1 cellular context compared by ENCODE assay signal in the genomic region with DNA sequence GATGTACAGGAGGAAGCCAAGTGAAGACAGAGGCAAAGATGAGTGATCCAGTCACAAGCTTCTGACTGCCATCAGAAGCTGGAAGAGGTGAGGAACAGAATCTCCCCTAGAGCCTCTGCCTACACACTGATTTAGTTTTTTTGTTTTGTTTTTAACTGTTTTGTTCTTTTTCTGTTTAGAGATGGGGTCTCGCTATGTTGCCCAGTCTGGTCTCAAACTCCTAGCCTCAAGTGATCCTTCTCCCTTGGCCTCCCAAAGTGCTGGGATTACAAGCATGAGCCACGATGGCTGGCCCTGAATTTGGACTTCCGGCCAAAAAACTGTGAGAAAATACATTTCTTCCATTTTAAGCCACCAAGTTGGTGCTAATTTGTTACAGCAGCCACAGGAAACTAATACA.
TF ChIP-seq lines count a peak whose summit lies in the region.

No MANE protein-coding gene starts in this region.

TF ChIP-seq in GM23338, 12 proteins besides CTCF, POLR2A, EP300 and RAD21 (continued from another document):
- TF ChIP-seq, protein P1, sequence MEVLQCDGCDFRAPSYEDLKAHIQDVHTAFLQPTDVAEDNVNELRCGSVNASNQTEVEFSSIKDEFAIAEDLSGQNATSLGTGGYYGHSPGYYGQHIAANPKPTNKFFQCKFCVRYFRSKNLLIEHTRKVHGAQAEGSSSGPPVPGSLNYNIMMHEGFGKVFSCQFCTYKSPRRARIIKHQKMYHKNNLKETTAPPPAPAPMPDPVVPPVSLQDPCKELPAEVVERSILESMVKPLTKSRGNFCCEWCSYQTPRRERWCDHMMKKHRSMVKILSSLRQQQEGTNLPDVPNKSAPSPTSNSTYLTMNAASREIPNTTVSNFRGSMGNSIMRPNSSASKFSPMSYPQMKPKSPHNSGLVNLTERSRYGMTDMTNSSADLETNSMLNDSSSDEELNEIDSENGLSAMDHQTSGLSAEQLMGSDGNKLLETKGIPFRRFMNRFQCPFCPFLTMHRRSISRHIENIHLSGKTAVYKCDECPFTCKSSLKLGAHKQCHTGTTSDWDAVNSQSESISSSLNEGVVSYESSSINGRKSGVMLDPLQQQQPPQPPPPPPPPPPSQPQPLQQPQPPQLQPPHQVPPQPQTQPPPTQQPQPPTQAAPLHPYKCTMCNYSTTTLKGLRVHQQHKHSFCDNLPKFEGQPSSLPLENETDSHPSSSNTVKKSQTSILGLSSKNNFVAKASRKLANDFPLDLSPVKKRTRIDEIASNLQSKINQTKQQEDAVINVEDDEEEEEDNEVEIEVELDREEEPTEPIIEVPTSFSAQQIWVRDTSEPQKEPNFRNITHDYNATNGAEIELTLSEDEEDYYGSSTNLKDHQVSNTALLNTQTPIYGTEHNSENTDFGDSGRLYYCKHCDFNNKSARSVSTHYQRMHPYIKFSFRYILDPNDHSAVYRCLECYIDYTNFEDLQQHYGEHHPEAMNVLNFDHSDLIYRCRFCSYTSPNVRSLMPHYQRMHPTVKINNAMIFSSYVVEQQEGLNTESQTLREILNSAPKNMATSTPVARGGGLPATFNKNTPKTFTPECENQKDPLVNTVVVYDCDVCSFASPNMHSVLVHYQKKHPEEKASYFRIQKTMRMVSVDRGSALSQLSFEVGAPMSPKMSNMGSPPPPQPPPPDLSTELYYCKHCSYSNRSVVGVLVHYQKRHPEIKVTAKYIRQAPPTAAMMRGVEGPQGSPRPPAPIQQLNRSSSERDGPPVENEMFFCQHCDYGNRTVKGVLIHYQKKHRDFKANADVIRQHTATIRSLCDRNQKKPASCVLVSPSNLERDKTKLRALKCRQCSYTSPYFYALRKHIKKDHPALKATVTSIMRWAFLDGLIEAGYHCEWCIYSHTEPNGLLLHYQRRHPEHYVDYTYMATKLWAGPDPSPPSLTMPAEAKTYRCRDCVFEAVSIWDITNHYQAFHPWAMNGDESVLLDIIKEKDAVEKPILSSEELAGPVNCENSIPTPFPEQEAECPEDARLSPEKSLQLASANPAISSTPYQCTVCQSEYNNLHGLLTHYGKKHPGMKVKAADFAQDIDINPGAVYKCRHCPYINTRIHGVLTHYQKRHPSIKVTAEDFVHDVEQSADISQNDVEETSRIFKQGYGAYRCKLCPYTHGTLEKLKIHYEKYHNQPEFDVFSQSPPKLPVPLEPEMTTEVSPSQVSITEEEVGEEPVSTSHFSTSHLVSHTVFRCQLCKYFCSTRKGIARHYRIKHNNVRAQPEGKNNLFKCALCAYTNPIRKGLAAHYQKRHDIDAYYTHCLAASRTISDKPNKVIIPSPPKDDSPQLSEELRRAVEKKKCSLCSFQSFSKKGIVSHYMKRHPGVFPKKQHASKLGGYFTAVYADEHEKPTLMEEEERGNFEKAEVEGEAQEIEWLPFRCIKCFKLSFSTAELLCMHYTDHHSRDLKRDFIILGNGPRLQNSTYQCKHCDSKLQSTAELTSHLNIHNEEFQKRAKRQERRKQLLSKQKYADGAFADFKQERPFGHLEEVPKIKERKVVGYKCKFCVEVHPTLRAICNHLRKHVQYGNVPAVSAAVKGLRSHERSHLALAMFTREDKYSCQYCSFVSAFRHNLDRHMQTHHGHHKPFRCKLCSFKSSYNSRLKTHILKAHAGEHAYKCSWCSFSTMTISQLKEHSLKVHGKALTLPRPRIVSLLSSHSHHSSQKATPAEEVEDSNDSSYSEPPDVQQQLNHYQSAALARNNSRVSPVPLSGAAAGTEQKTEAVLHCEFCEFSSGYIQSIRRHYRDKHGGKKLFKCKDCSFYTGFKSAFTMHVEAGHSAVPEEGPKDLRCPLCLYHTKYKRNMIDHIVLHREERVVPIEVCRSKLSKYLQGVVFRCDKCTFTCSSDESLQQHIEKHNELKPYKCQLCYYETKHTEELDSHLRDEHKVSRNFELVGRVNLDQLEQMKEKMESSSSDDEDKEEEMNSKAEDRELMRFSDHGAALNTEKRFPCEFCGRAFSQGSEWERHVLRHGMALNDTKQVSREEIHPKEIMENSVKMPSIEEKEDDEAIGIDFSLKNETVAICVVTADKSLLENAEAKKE (CRISPR knock-in tag; IDR thresholded peaks at IDR 0.05) = no peak
- TF ChIP-seq NANOG (IDR thresholded peaks at IDR 0.05; ENCODE audit: borderline replicate concordance) (no peak), EZH2phosphoT487 (IDR thresholded peaks at IDR 0.05; ENCODE audit: unreplicated experiment) (no peak), CREB1 (CRISPR knock-in tag; IDR thresholded peaks at IDR 0.05; ENCODE audit: low read depth) (no peak), JUNB (IDR thresholded peaks at IDR 0.05; ENCODE audit: unreplicated experiment) (no peak), EZH2 (IDR thresholded peaks at IDR 0.05; ENCODE audit: low read depth, unreplicated experiment) (no peak), ZNF114 (CRISPR knock-in tag; IDR thresholded peaks at IDR 0.05) (no peak), ZNF331 (CRISPR knock-in tag; IDR thresholded peaks at IDR 0.05; ENCODE audit: low read depth) (no peak)
- TF ChIP-seq, protein P2, sequence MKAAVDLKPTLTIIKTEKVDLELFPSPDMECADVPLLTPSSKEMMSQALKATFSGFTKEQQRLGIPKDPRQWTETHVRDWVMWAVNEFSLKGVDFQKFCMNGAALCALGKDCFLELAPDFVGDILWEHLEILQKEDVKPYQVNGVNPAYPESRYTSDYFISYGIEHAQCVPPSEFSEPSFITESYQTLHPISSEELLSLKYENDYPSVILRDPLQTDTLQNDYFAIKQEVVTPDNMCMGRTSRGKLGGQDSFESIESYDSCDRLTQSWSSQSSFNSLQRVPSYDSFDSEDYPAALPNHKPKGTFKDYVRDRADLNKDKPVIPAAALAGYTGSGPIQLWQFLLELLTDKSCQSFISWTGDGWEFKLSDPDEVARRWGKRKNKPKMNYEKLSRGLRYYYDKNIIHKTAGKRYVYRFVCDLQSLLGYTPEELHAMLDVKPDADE (IDR thresholded peaks at IDR 0.05) = no peak
